Comparison of ENCODE assay signal across 9 cellular contexts in the genomic region with DNA sequence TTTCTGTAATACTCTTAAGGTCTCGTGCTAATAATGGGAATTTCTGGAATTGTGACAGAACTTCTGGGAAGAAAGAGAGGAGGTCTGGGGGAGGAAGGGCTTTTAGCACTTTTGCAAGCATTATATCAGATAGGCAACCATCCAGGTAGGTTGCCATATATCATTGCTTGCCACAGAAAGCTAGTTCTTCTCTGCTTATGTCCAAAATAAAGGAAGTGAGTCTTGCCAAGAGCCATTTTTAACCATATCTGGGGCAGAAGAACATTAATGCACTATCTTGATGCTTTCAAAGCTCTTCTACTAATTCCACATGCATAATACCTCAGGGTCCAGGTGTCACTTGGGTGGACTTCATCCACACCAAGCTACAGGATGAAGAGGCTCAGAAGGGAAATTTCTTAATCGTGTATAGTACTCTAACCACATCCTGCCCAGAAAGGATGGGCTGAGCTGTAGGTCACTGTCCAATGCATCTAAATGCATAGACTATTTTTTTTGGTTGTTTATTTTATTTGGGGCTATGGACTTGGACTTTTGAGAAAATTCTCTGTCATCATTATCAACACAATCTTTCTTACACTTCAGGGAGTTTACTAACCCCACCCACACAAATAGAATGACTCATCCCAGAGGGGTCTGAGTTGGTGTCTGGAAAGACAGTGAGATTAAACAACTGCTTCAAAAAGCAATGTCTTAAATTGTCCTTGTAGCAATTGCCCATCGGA.
A peak's percentile ranks its signal among the peaks of the same experiment; 100 is the strongest.
DNase-seq lines count a peak whose midpoint lies in the region; ATAC-seq lines count a peak whose summit lies in the region.
"Had no signal": no experiment of that assay in that cellular context is flagged by ENCODE, and none has a peak within 500 bp of the region (broad histone marks: within the 10 kb centered on the region; RNA-seq: fewer than 3 reads in every experiment).

No MANE protein-coding gene starts in this region.

- H3K4me1 Mint-ChIP-seq in activated CD4-positive, alpha-beta T cell treated with anti-CD3 and anti-CD28 coated beads, Interleukin-2, amount 10 ng/mL, durations not matched to agents 24 days and 14 days = peaks cover 29% of the 10 kb centered on the region
- peaks cover 12% of the 10 kb centered on the region for H3K4me1 Mint-ChIP-seq in activated T-helper 2 cell treated with anti-CD3 and anti-CD28 coated beads, Interferon-gamma antibody, Interleukin-2, Interleukin-4, amounts not matched to agents 10 μg/mL and 5 μg/mL and 100 μg/mL, durations not matched to agents 14 hours and 24 hours and 36 hours (ENCODE audit: low read depth)

- no peaks in the 10 kb centered on the region for H3K36me3 Mint-ChIP-seq in activated CD4-positive, alpha-beta T cell treated with anti-CD3 and anti-CD28 coated beads, Interleukin-2, amount 10 ng/mL, durations not matched to agents 24 days and 14 days (ENCODE audit: low read depth)
- no peaks in the 10 kb centered on the region for H3K36me3 Mint-ChIP-seq in activated T-helper 2 cell treated with anti-CD3 and anti-CD28 coated beads, Interferon-gamma antibody, Interleukin-2, Interleukin-4, amounts not matched to agents 10 μg/mL and 5 μg/mL and 100 μg/mL, durations not matched to agents 14 hours and 24 hours and 36 hours (ENCODE audit: low read depth)

- peak; percentile 14 for DNase-seq in activated CD4-positive, alpha-beta T cell treated with anti-CD3 and anti-CD28 coated beads for 48 hours
- DNase-seq in activated CD4-positive, alpha-beta T cell treated with anti-CD3 and anti-CD28 coated beads, Interleukin-2, amount 10 ng/mL, durations not matched to agents 24 days and 14 days = no peak
- DNase-seq in NAMALWA (ENCODE audit: low spot score) = peak; percentile 25
- peak; percentile 32 for DNase-seq in non-pigmented ciliary epithelial cell (ENCODE audit: low read depth)
- DNase-seq in DMS53 (lab: John Stamatoyannopoulos, UW) = no peak
- DNase-seq in kidney glomerular epithelial cell (lab: John Stamatoyannopoulos, UW) = no peak
- no peak for DNase-seq in activated T-helper 2 cell treated with anti-CD3 and anti-CD28 coated beads, Interferon-gamma antibody, Interleukin-2, Interleukin-4, amounts not matched to agents 10 μg/mL and 5 μg/mL and 100 μg/mL, durations not matched to agents 14 hours and 24 hours and 36 hours (ENCODE audit: low spot score)
- DNase-seq: NCI-H1436 had no signal

- intact Hi-C loops in activated CD4-positive, alpha-beta T cell treated with anti-CD3 and anti-CD28 coated beads, Interleukin-2, amount 10 ng/mL, durations not matched to agents 24 days and 14 days (cut with micrococcal nuclease) = loop anchor here (1.0 to 10.0 kb wide), 3 partner anchors 9 to 831 kb away; partner anchors contain the start of gene ARID5B
- intact Hi-C loops in activated T-helper 2 cell treated with anti-CD3 and anti-CD28 coated beads, Interferon-gamma antibody, Interleukin-2, Interleukin-4, amounts not matched to agents 10 μg/mL and 5 μg/mL and 100 μg/mL, durations not matched to agents 14 hours and 24 hours and 36 hours (cut with micrococcal nuclease) = loop anchor here (1.0 to 10.0 kb wide), 2 partner anchors 9 to 691 kb away; no protein-coding TSS in a partner anchor

- no peak overlapping the region for H3K4me3 Mint-ChIP-seq in activated CD4-positive, alpha-beta T cell treated with anti-CD3 and anti-CD28 coated beads, Interleukin-2, amount 10 ng/mL, durations not matched to agents 24 days and 14 days
- H3K4me3 Mint-ChIP-seq in activated T-helper 2 cell treated with anti-CD3 and anti-CD28 coated beads, Interferon-gamma antibody, Interleukin-2, Interleukin-4, amounts not matched to agents 10 μg/mL and 5 μg/mL and 100 μg/mL, durations not matched to agents 14 hours and 24 hours and 36 hours (ENCODE audit: low read depth) = no peak overlapping the region

- H3K27me3 Mint-ChIP-seq in activated CD4-positive, alpha-beta T cell treated with anti-CD3 and anti-CD28 coated beads, Interleukin-2, amount 10 ng/mL, durations not matched to agents 24 days and 14 days = no peaks in the 10 kb centered on the region
- no peaks in the 10 kb centered on the region for H3K27me3 Mint-ChIP-seq in activated T-helper 2 cell treated with anti-CD3 and anti-CD28 coated beads, Interferon-gamma antibody, Interleukin-2, Interleukin-4, amounts not matched to agents 10 μg/mL and 5 μg/mL and 100 μg/mL, durations not matched to agents 14 hours and 24 hours and 36 hours (ENCODE audit: low read depth)

- no peak overlapping the region for H3K27ac Mint-ChIP-seq in activated CD4-positive, alpha-beta T cell treated with anti-CD3 and anti-CD28 coated beads, Interleukin-2, amount 10 ng/mL, durations not matched to agents 24 days and 14 days
- H3K27ac Mint-ChIP-seq in activated T-helper 2 cell treated with anti-CD3 and anti-CD28 coated beads, Interferon-gamma antibody, Interleukin-2, Interleukin-4, amounts not matched to agents 10 μg/mL and 5 μg/mL and 100 μg/mL, durations not matched to agents 14 hours and 24 hours and 36 hours = no peak overlapping the region

- peak; percentile 55 for ATAC-seq in HG02610 (IDR thresholded peaks at IDR 0.05; ENCODE audit: unreplicated experiment)

- H3K9me3 Mint-ChIP-seq in activated CD4-positive, alpha-beta T cell treated with anti-CD3 and anti-CD28 coated beads, Interleukin-2, amount 10 ng/mL, durations not matched to agents 24 days and 14 days = peaks cover 12% of the 10 kb centered on the region
- H3K9me3 Mint-ChIP-seq in activated T-helper 2 cell treated with anti-CD3 and anti-CD28 coated beads, Interferon-gamma antibody, Interleukin-2, Interleukin-4, amounts not matched to agents 10 μg/mL and 5 μg/mL and 100 μg/mL, durations not matched to agents 14 hours and 24 hours and 36 hours = no peaks in the 10 kb centered on the region

Comparison
In these comparisons a context has a peak if more than half of its experiments do, and no peak if none do; other contexts are left out.
1. DNase-seq: peak in activated CD4-positive, alpha-beta T cell treated with anti-CD3 and anti-CD28 coated beads for 48 hours (single experiment), NAMALWA (single experiment) and non-pigmented ciliary epithelial cell (single experiment); none in activated CD4-positive, alpha-beta T cell treated with anti-CD3 and anti-CD28 coated beads, Interleukin-2, amount 10 ng/mL, durations not matched to agents 24 days and 14 days (single experiment), DMS53 (single experiment), kidney glomerular epithelial cell (single experiment) and activated T-helper 2 cell treated with anti-CD3 and anti-CD28 coated beads, Interferon-gamma antibody, Interleukin-2, Interleukin-4, amounts not matched to agents 10 μg/mL and 5 μg/mL and 100 μg/mL, durations not matched to agents 14 hours and 24 hours and 36 hours (single experiment).